In the genomic region with DNA sequence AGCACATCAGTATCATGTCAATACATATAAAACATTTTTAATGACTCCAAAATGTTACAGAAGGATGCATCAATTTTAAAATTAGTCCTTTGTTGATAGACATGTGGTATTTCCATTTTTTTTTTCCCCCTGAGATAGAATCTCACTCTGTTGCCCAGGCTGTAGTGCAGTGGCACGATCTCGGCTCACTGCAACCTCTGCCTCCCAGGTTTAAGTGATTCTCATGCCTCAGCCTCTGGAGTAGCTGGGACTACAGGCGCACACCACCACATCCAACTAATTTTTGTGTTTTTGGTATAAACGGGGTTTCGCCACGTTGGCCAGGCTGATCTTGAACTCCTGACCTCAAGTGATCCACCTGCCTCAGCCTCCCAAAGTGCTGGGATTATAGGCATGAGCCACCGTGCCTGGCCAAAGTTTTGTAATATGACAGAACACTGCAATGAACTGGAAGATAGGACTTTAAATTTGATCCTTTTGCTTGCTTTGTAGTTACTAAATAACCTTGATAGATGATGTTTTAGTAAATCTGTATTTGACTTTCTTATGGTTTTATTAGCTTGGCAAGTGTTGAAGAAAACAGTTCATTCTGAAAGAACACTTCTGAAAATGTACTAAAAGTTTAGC, we compare ENCODE assay signal across 3 cellular contexts.
TF ChIP-seq lines count a peak whose summit lies in the region.

No MANE protein-coding gene starts in this region.

TF ChIP-seq in HEK293, 187 proteins besides CTCF, POLR2A, EP300 and RAD21:
- TF ChIP-seq ZNF121 (tag by site-specific recombination; IDR thresholded peaks at IDR 0.05): peak; percentile 66
- peak; percentile 20; the same call in 1 of the 2 replicates for TF ChIP-seq ZNF394 (tag by site-specific recombination; IDR thresholded peaks at IDR 0.05; ENCODE audit: borderline replicate concordance)

TF ChIP-seq in K562, 482 proteins besides CTCF, POLR2A, EP300 and RAD21:
- 0 out of 2 replicates have a peak, but pooled peaks have one; percentile 17 for TF ChIP-seq ZNF121 (CRISPR knock-in tag; conservative IDR thresholded peaks at IDR 0.05)

TF ChIP-seq in liver, 16 proteins besides CTCF, POLR2A, EP300 and RAD21:
- TF ChIP-seq JUND (IDR thresholded peaks at IDR 0.05) (peak; percentile 20 to 42), YY1 (IDR thresholded peaks at IDR 0.05) (peak; percentile 37), SP1 (IDR thresholded peaks at IDR 0.05) (peak; percentile 64), HNF4A (conservative IDR thresholded peaks at IDR 0.05) (peak; percentile 66 to 71), HNF4G (IDR thresholded peaks at IDR 0.05) (peak; percentile 24), RXRA (IDR thresholded peaks at IDR 0.05) (peak; percentile 73 to 74)
- TF ChIP-seq, protein P1, sequence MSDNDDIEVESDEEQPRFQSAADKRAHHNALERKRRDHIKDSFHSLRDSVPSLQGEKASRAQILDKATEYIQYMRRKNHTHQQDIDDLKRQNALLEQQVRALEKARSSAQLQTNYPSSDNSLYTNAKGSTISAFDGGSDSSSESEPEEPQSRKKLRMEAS (IDR thresholded peaks at IDR 0.05): peak; percentile 62
